In genomic region chr13:42348576-42348975, GRCh38 we compare ENCODE assay signal across 16 cellular contexts.
DNase-seq lines count a peak whose midpoint lies in the region; ATAC-seq and TF ChIP-seq lines count a peak whose summit lies in the region.
"Had no signal": no experiment of that assay in that cellular context is flagged by ENCODE, and none has a peak within 500 bp of the region (broad histone marks: within the 10 kb centered on the region; RNA-seq: fewer than 3 reads in every experiment).

No MANE protein-coding gene starts in this region.

- H3K27me3 Mint-ChIP-seq in activated CD4-positive, alpha-beta T cell treated with anti-CD3 and anti-CD28 coated beads for 36 hours: no peaks in the 10 kb centered on the region
- no peaks in the 10 kb centered on the region for H3K27me3 Mint-ChIP-seq in activated T-cell treated with anti-CD3 and anti-CD28 coated beads, Interleukin-2, amount 50 U/mL, for 24 hours
- no peaks in the 10 kb centered on the region for H3K27me3 Mint-ChIP-seq in activated T-cell treated with anti-CD3 and anti-CD28 coated beads, Interleukin-2, amount 50 U/mL, for 4 hours (ENCODE audit: low read depth)
- H3K27me3 Mint-ChIP-seq in stimulated activated naive CD8-positive, alpha-beta T cell treated with anti-CD3 and anti-CD28 coated beads, Interleukin-15, amount 100 ng/mL, for 72 hours: no peaks in the 10 kb centered on the region
- H3K27me3 Mint-ChIP-seq in CD4-positive, alpha-beta T cell: no peaks in the 10 kb centered on the region
- H3K27me3 Mint-ChIP-seq: CD8-positive, alpha-beta memory T cell had no signal

- POLR2A ChIA-PET in activated CD4-positive, alpha-beta T cell treated with anti-CD3 and anti-CD28 coated beads for 36 hours (lab: Charles Lee): interaction anchor here (1.4 kb wide), 1 partner anchor 14 kb away, joined by 3 read pairs; no protein-coding TSS in a partner anchor
- POLR2A ChIA-PET in CD4-positive, alpha-beta T cell (lab: Charles Lee): no interaction called here

- no peak overlapping the region for H3K4me3 Mint-ChIP-seq in activated CD4-positive, alpha-beta T cell treated with anti-CD3 and anti-CD28 coated beads for 36 hours
- no peak overlapping the region for H3K4me3 Mint-ChIP-seq in activated T-cell treated with anti-CD3 and anti-CD28 coated beads, Interleukin-2, amount 50 U/mL, for 24 hours
- H3K4me3 Mint-ChIP-seq in activated T-cell treated with anti-CD3 and anti-CD28 coated beads, Interleukin-2, amount 50 U/mL, for 4 hours: no peak overlapping the region
- peak overlapping the region in 1 of 2 donors; percentile 5 for H3K4me3 Mint-ChIP-seq in stimulated activated naive CD8-positive, alpha-beta T cell treated with anti-CD3 and anti-CD28 coated beads, Interleukin-15, amount 100 ng/mL, for 72 hours
- H3K4me3 Mint-ChIP-seq in CD4-positive, alpha-beta T cell: no peak overlapping the region
- H3K4me3 Mint-ChIP-seq: CD14-positive monocyte; CD8-positive, alpha-beta memory T cell; H9 had no signal

- peaks cover 3% of the 10 kb centered on the region for H3K9me3 Mint-ChIP-seq in activated CD4-positive, alpha-beta T cell treated with anti-CD3 and anti-CD28 coated beads for 36 hours (ENCODE audit: low read depth)
- no peaks in the 10 kb centered on the region for H3K9me3 Mint-ChIP-seq in activated T-cell treated with anti-CD3 and anti-CD28 coated beads, Interleukin-2, amount 50 U/mL, for 24 hours
- no peaks in the 10 kb centered on the region for H3K9me3 Mint-ChIP-seq in activated T-cell treated with anti-CD3 and anti-CD28 coated beads, Interleukin-2, amount 50 U/mL, for 4 hours
- no peaks in the 10 kb centered on the region for H3K9me3 Mint-ChIP-seq in stimulated activated naive CD8-positive, alpha-beta T cell treated with anti-CD3 and anti-CD28 coated beads, Interleukin-15, amount 100 ng/mL, for 72 hours
- H3K9me3 Mint-ChIP-seq in CD4-positive, alpha-beta T cell: no peaks in the 10 kb centered on the region
- H3K9me3 Mint-ChIP-seq: CD14-positive monocyte; CD8-positive, alpha-beta memory T cell; H9 had no signal

- CTCF ChIA-PET in activated CD4-positive, alpha-beta T cell treated with anti-CD3 and anti-CD28 coated beads for 36 hours (lab: Charles Lee): interaction anchor here (1.0 to 1.8 kb wide), 3 partner anchors 10 to 15 kb away, joined by 3 to 6 read pairs (median 3); no protein-coding TSS in a partner anchor
- CTCF ChIA-PET in CD4-positive, alpha-beta T cell (lab: Charles Lee): interaction anchor here (0.5 kb wide), 1 partner anchor 1580 kb away, joined by 3 read pairs; no protein-coding TSS in a partner anchor

- H3K4me1 Mint-ChIP-seq in activated CD4-positive, alpha-beta T cell treated with anti-CD3 and anti-CD28 coated beads for 36 hours: peaks cover 48% of the 10 kb centered on the region
- H3K4me1 Mint-ChIP-seq in activated T-cell treated with anti-CD3 and anti-CD28 coated beads, Interleukin-2, amount 50 U/mL, for 24 hours (ENCODE audit: low read depth): peaks cover 63% of the 10 kb centered on the region
- H3K4me1 Mint-ChIP-seq in activated T-cell treated with anti-CD3 and anti-CD28 coated beads, Interleukin-2, amount 50 U/mL, for 4 hours (ENCODE audit: low read depth): peaks cover 26% of the 10 kb centered on the region
- H3K4me1 Mint-ChIP-seq in stimulated activated naive CD8-positive, alpha-beta T cell treated with anti-CD3 and anti-CD28 coated beads, Interleukin-15, amount 100 ng/mL, for 72 hours: peaks cover 52% of the 10 kb centered on the region
- H3K4me1 Mint-ChIP-seq in CD4-positive, alpha-beta T cell (ENCODE audit: low read depth): peaks cover 6% of the 10 kb centered on the region
- H3K4me1 Mint-ChIP-seq: CD14-positive monocyte had no signal

- TF ChIP-seq CTCF in CD4-positive, alpha-beta T cell (IDR thresholded peaks at IDR 0.05): no peak

- H3K27me3 ChIP-seq in CD4-positive, alpha-beta T cell (ENCODE audit: control insufficient read depth, insufficient read depth, low read length): no peaks in the 10 kb centered on the region

- intact Hi-C loops in activated CD4-positive, alpha-beta T cell treated with anti-CD3 and anti-CD28 coated beads for 36 hours (cut with DNase I, micrococcal nuclease): no loop called here
- intact Hi-C loops in CD4-positive, alpha-beta T cell (cut with DNase I, micrococcal nuclease): no loop called here

- peak; percentile 33 for DNase-seq in activated CD4-positive, alpha-beta T cell treated with anti-CD3 and anti-CD28 coated beads for 36 hours
- no peak for DNase-seq in activated CD4-positive, alpha-beta T cell treated with anti-CD3 and anti-CD28 coated beads for 1 hour
- DNase-seq in activated T-cell treated with anti-CD3 and anti-CD28 coated beads, Interleukin-2, amount 50 U/mL, for 24 hours: no peak
- DNase-seq in activated T-cell treated with anti-CD3 and anti-CD28 coated beads, Interleukin-2, amount 50 U/mL, for 4 hours: no peak
- DNase-seq in stimulated activated naive CD8-positive, alpha-beta T cell treated with anti-CD3 and anti-CD28 coated beads, Interleukin-15, Interleukin-2, amounts not matched to agents 100 U/mL and 50 U/mL, for 24 hours: peak; percentile 53
- DNase-seq in stimulated activated naive CD8-positive, alpha-beta T cell treated with anti-CD3 and anti-CD28 coated beads, Interleukin-15, amount 100 ng/mL, for 72 hours: no peak
- DNase-seq in NCI-H774 (lab: John Stamatoyannopoulos, UW): no peak
- DNase-seq in CD4-positive, alpha-beta T cell: no peak
- DNase-seq: Caco-2; CD8-positive, alpha-beta memory T cell; DND-41; GDM1; GOT3; H9 had no signal

- ATAC-seq in activated CD4-positive, alpha-beta T cell treated with anti-CD3 and anti-CD28 coated beads for 36 hours: no peak
- ATAC-seq in activated T-cell treated with anti-CD3 and anti-CD28 coated beads, Interleukin-2, amount 50 U/mL, for 4 hours: no peak
- peak; percentile 72 for ATAC-seq in stimulated activated naive CD8-positive, alpha-beta T cell treated with anti-CD3 and anti-CD28 coated beads, Interleukin-15, Interleukin-2, amounts not matched to agents 100 U/mL and 50 U/mL, for 24 hours
- no peak for ATAC-seq in stimulated activated naive CD8-positive, alpha-beta T cell treated with anti-CD3 and anti-CD28 coated beads, Interleukin-15, amount 100 ng/mL, for 72 hours
- no peak for ATAC-seq in CD4-positive, alpha-beta T cell (ENCODE audit: poor library complexity)

- H3K9me3 ChIP-seq in CD4-positive, alpha-beta T cell (ENCODE audit: control insufficient read depth, low read length): no peaks in the 10 kb centered on the region
- H3K9me3 ChIP-seq: Caco-2 had no signal

- H3K36me3 Mint-ChIP-seq in activated CD4-positive, alpha-beta T cell treated with anti-CD3 and anti-CD28 coated beads for 36 hours (ENCODE audit: low read depth): no peaks in the 10 kb centered on the region
- H3K36me3 Mint-ChIP-seq in activated T-cell treated with anti-CD3 and anti-CD28 coated beads, Interleukin-2, amount 50 U/mL, for 24 hours (ENCODE audit: low read depth): no peaks in the 10 kb centered on the region
- H3K36me3 Mint-ChIP-seq in activated T-cell treated with anti-CD3 and anti-CD28 coated beads, Interleukin-2, amount 50 U/mL, for 4 hours (ENCODE audit: insufficient read depth): no peaks in the 10 kb centered on the region
- no peaks in the 10 kb centered on the region for H3K36me3 Mint-ChIP-seq in CD4-positive, alpha-beta T cell (ENCODE audit: low read depth)
- H3K36me3 Mint-ChIP-seq: CD14-positive monocyte had no signal

- peak overlapping the region; percentile 29 for H3K27ac Mint-ChIP-seq in activated CD4-positive, alpha-beta T cell treated with anti-CD3 and anti-CD28 coated beads for 36 hours
- peak overlapping the region; percentile 30 for H3K27ac Mint-ChIP-seq in activated T-cell treated with anti-CD3 and anti-CD28 coated beads, Interleukin-2, amount 50 U/mL, for 24 hours
- no peak overlapping the region for H3K27ac Mint-ChIP-seq in stimulated activated naive CD8-positive, alpha-beta T cell treated with anti-CD3 and anti-CD28 coated beads, Interleukin-15, amount 100 ng/mL, for 72 hours
- no peak overlapping the region for H3K27ac Mint-ChIP-seq in CD4-positive, alpha-beta T cell
- H3K27ac Mint-ChIP-seq: CD14-positive monocyte; CD8-positive, alpha-beta memory T cell; H9 had no signal

- H3K27ac ChIP-seq in CD4-positive, alpha-beta T cell (ENCODE audit: low read depth, low read length): no peak overlapping the region
- H3K27ac ChIP-seq: 22Rv1 had no signal

Comparison
In these comparisons a context has a peak if more than half of its experiments do, and no peak if none do; other contexts are left out.
1. DNase-seq: peak in activated CD4-positive, alpha-beta T cell treated with anti-CD3 and anti-CD28 coated beads for 36 hours (single experiment) and stimulated activated naive CD8-positive, alpha-beta T cell treated with anti-CD3 and anti-CD28 coated beads, Interleukin-15, Interleukin-2, amounts not matched to agents 100 U/mL and 50 U/mL, for 24 hours (single experiment); none in activated CD4-positive, alpha-beta T cell treated with anti-CD3 and anti-CD28 coated beads for 1 hour (single experiment), activated T-cell treated with anti-CD3 and anti-CD28 coated beads, Interleukin-2, amount 50 U/mL, for 24 hours (single experiment), activated T-cell treated with anti-CD3 and anti-CD28 coated beads, Interleukin-2, amount 50 U/mL, for 4 hours (single experiment), stimulated activated naive CD8-positive, alpha-beta T cell treated with anti-CD3 and anti-CD28 coated beads, Interleukin-15, amount 100 ng/mL, for 72 hours (0 of 2), NCI-H774 (single experiment) and CD4-positive, alpha-beta T cell (0 of 10).
2. H3K27ac Mint-ChIP-seq: peak in activated CD4-positive, alpha-beta T cell treated with anti-CD3 and anti-CD28 coated beads for 36 hours (single experiment) and activated T-cell treated with anti-CD3 and anti-CD28 coated beads, Interleukin-2, amount 50 U/mL, for 24 hours (single experiment); none in stimulated activated naive CD8-positive, alpha-beta T cell treated with anti-CD3 and anti-CD28 coated beads, Interleukin-15, amount 100 ng/mL, for 72 hours (0 of 2) and CD4-positive, alpha-beta T cell (single experiment).